In genomic region chr18:3566851-3567250, GRCh38 we compare ENCODE assay signal across 36 cellular contexts.
"Had no signal": no experiment of that assay in that cellular context is flagged by ENCODE, and none has a peak within 500 bp of the region (broad histone marks: within the 10 kb centered on the region; RNA-seq: fewer than 3 reads in every experiment).

No MANE protein-coding gene starts in this region.

- H3K4me3 ChIP-seq: MG63 had no signal

- H3K36me3 ChIP-seq: MG63 had no signal

- H3K9me3 ChIP-seq: MG63 had no signal

- DNase-seq: MG63, MM.1S, MV-4-11, NCI-H1048, NCI-H1092, NCI-H1092 treated with DMSO at 0.1 percent for 48 hours, NCI-H1105, NCI-H1105 treated with DMSO at 0.1 percent for 48 hours, NCI-H1417, NCI-H1417 treated with DMSO at 0.1 percent for 48 hours, NCI-H1436, NCI-H1436 treated with DMSO at 0.1 percent for 48 hours, NCI-H146, NCI-H1694, NCI-H1694 treated with DMSO at 0.1 percent for 48 hours, NCI-H187, NCI-H187 treated with DMSO at 0.1 percent for 48 hours, NCI-H1930, NCI-H2029, NCI-H2029 treated with DMSO at 0.1 percent for 48 hours, NCI-H2081, NCI-H2081 treated with DMSO at 0.1 percent for 48 hours, NCI-H2107, NCI-H2171, NCI-H2171 treated with DMSO at 0.1 percent for 48 hours, NCI-H2227 treated with DMSO at 0.1 percent for 48 hours, NCI-H226, NCI-H345, NCI-H446, NCI-H446 treated with DMSO at 0.1 percent for 48 hours, NCI-H510A, NCI-H510A treated with DMSO at 0.1 percent for 48 hours, NCI-H524, NCI-H524 treated with DMSO at 0.1 percent for 48 hours, NCI-H526, NCI-H526 treated with DMSO at 0.1 percent for 48 hours had no signal

- H3K27me3 ChIP-seq: MG63 had no signal
